7 cellular contexts compared by ENCODE assay signal in genomic region chr6:137271245-137272183, GRCh38. TPM values are rescaled to one million over a fixed set of nuclear protein-coding genes. Genes with fewer than 3 reads are reported as not detected.
DNase-seq lines count a peak whose midpoint lies in the region; ATAC-seq, FAIRE-seq and TF ChIP-seq lines count a peak whose summit lies in the region.

No MANE protein-coding gene starts in this region.

- in situ Hi-C loops in HepG2 (cut with HindIII; ENCODE audit: extremely low pct_ligation_motif_present, low pct_unique_long_range_greater_than_20kb) = loop anchor here (5.0 to 10.0 kb wide), 2 partner anchors 313 to 371 kb away; no protein-coding TSS in a partner anchor

- H3K4me3 ChIP-seq in HepG2 (replicated peaks in 1 of 3; ENCODE audit: insufficient read depth in 1 of 3, low read depth in 2 of 3, low read length in 3 of 3) = no peak overlapping the region

- DNase-seq in GDM1 (lab: John Stamatoyannopoulos, UW) (peak; percentile 31), NCI-H82 treated with DMSO at 0.1 percent for 48 hours (lab: John Stamatoyannopoulos, UW; ENCODE audit: unreplicated experiment) (peak; percentile 12), cerebellar cortex (ENCODE audit: low spot score) (peak; percentile 55), HepG2 (ENCODE audit: low spot score) (peak; percentile 75)

- no peak overlapping the region for H3K4me2 ChIP-seq in HepG2 (ENCODE audit: low read depth, low read length)

- TF ChIP-seq EP300 in HepG2 (IDR thresholded peaks at IDR 0.05; ENCODE audit: low read depth in 2 of 2, low read length in 2 of 2) (no peak), HepG2 (CRISPR knock-in tag; IDR thresholded peaks at IDR 0.05; ENCODE audit: borderline replicate concordance) (no peak)

- CTCF ChIA-PET in HepG2 (lab: Yijun Ruan, JAX; ENCODE audit: low intra/inter-chr PET ratio, low total read pairs) = interaction anchor here (0.7 to 3.2 kb wide), 9 partner anchors 43 to 369 kb away, joined by 3 to 50 read pairs (median 8); no protein-coding TSS in a partner anchor

- BruUV-seq in HepG2 (replicated peaks; lab: Mats Ljungman, UMichigan) = no TSS peak

- ATAC-seq in HG02678 (IDR thresholded peaks at IDR 0.05; ENCODE audit: unreplicated experiment) (peak; percentile 74), HepG2 (peak; percentile 85), GM21381 (IDR thresholded peaks at IDR 0.05; ENCODE audit: unreplicated experiment) (no peak), GM19467 (IDR thresholded peaks at IDR 0.05; ENCODE audit: unreplicated experiment) (no peak)

- TF ChIP-seq POLR2A in HepG2 (IDR thresholded peaks at IDR 0.05; ENCODE audit: insufficient read depth in 1 of 2, low read depth in 2 of 2, low read length in 2 of 2) = no peak

- H3K27me3 ChIP-seq in HepG2 (ENCODE audit: control insufficient read depth in 1 of 2, insufficient read depth in 2 of 2, low read length in 2 of 2) = no peaks in the 10 kb centered on the region

- H3K9ac ChIP-seq in HepG2 (ENCODE audit: insufficient read depth, low read depth, low read length) = no peak overlapping the region

- peak; percentile 94 for TF ChIP-seq RAD21 in HepG2 (CRISPR knock-in tag; IDR thresholded peaks at IDR 0.05)

- intact Hi-C loops in HepG2 (cut with micrococcal nuclease; ENCODE audit: unreplicated experiment) = loop anchor here (1.0 to 10.0 kb wide), 9 partner anchors 43 to 733 kb away; no protein-coding TSS in a partner anchor

- no peaks in the 10 kb centered on the region for H3K9me3 ChIP-seq in HepG2 (ENCODE audit: low read length)

- peak; percentile 93 for FAIRE-seq in HepG2 (lab: Jason Lieb, UNC)

- no peak overlapping the region for H2AFZ ChIP-seq in HepG2 (ENCODE audit: low read length)

- POLR2A ChIA-PET in HepG2 (lab: Yijun Ruan, JAX) = no interaction called here

- H3K36me3 ChIP-seq in HepG2 (replicated peaks in 1 of 2; ENCODE audit: control insufficient read depth in 1 of 2, insufficient read depth in 2 of 2, low read length in 2 of 2) = no peaks in the 10 kb centered on the region

- no peak overlapping the region for H3K27ac ChIP-seq in HepG2 (ENCODE audit: extremely low read length, insufficient read depth, low read length)

- peak; percentile 88 for TF ChIP-seq CTCF in HepG2 (CRISPR knock-in tag; IDR thresholded peaks at IDR 0.05)

- H3K79me2 ChIP-seq in HepG2 (ENCODE audit: insufficient read depth, low read length) = no peaks in the 10 kb centered on the region

- no peaks in the 10 kb centered on the region for H3K4me1 ChIP-seq in HepG2 (ENCODE audit: insufficient read depth, low read length)

- H4K20me1 ChIP-seq in HepG2 (ENCODE audit: insufficient read depth, low read length) = no peaks in the 10 kb centered on the region

- WGBS in HepG2 (ENCODE audit: low lambda C conversion rate) = 24% methylated on average over 5 of the region's 5 CpGs

TF ChIP-seq in HepG2, 621 proteins besides CTCF, POLR2A, EP300 and RAD21 (continues in another document):
- TF ChIP-seq CREM (IDR thresholded peaks at IDR 0.05) (0 out of 2 replicates have a peak, but pooled peaks have one; percentile 21), CREM (CRISPR knock-in tag; IDR thresholded peaks at IDR 0.05) (no peak), ZGPAT (CRISPR knock-in tag; IDR thresholded peaks at IDR 0.05) (0 out of 2 replicates have a peak, but pooled peaks have one; percentile 37), ZBTB25 (CRISPR knock-in tag; IDR thresholded peaks at IDR 0.05) (0 out of 2 replicates have a peak, but pooled peaks have one; percentile 24), NR2F6 (IDR thresholded peaks at IDR 0.05) (no peak), NR2F6 (CRISPR knock-in tag; IDR thresholded peaks at IDR 0.05) (peak; percentile 25; the same call in 1 of the 2 replicates), TEAD2 (CRISPR knock-in tag; IDR thresholded peaks at IDR 0.05) (no peak), SOX13 (IDR thresholded peaks at IDR 0.05) (no peak), SOX13 (CRISPR knock-in tag; conservative IDR thresholded peaks at IDR 0.05 in 1 of 2, IDR thresholded peaks at IDR 0.05 in 1 of 2) (peak in 1 of 2 experiments; percentile 13; a peak in 1 of 4 replicates), SALL2 (CRISPR knock-in tag; IDR thresholded peaks at IDR 0.05) (no peak), ATF1 (CRISPR knock-in tag; IDR thresholded peaks at IDR 0.05) (no peak), RNF2 (conservative IDR thresholded peaks at IDR 0.05; ENCODE audit: low read depth) (0 out of 2 replicates have a peak, but pooled peaks have one; percentile 32), TBX3 (IDR thresholded peaks at IDR 0.05; ENCODE audit: borderline replicate concordance) (no peak), STAG1 (CRISPR knock-in tag; IDR thresholded peaks at IDR 0.05) (peak; percentile 98), RXRB (CRISPR knock-in tag; IDR thresholded peaks at IDR 0.05; ENCODE audit: borderline replicate concordance) (peak; percentile 64; the same call in 1 of the 2 replicates), KAT8 (CRISPR knock-in tag; IDR thresholded peaks at IDR 0.05) (0 out of 2 replicates have a peak, but pooled peaks have one; percentile 34), BORCS8-MEF2B (CRISPR knock-in tag; IDR thresholded peaks at IDR 0.05) (no peak)

RNA-seq across cellular contexts. Expression of gene IFNGR1, which starts 52.3 kb away (rescaled TPM):
- total RNA-seq in HepG2 (2016; rRNA removed; fragmentation: Illumina TruSeq; extraction: Trizol) = 48.9 and 82.8 TPM in 2 replicates
- 8.4 and 9.4 TPM in 2 replicates for total RNA-seq in HepG2 (2016; cell fraction: cytosol; rRNA removed; fragmentation: Illumina TruSeq; extraction: Trizol; ENCODE audit: low read depth)
- total RNA-seq in HepG2 (2016; cell fraction: insoluble cytoplasmic fraction; rRNA removed; fragmentation: Illumina TruSeq; extraction: Trizol) = 45.8 and 85.1 TPM in 2 replicates
- 20.8 and 24.3 TPM in 2 replicates for total RNA-seq in HepG2 (2016; cell fraction: membrane; rRNA removed; fragmentation: Illumina TruSeq; extraction: Trizol)
- total RNA-seq in HepG2 (2016; cell fraction: nucleus; rRNA removed; fragmentation: Illumina TruSeq; extraction: Trizol) = 88.6 and 101 TPM in 2 replicates
- polyA plus RNA-seq in HepG2 (2011; rRNA removed) = 71.6 and 87.8 TPM in 2 replicates
- polyA plus RNA-seq in HepG2 (2011; cell fraction: cytosol; rRNA removed) = 34.2 and 50.3 TPM in 2 replicates
- polyA plus RNA-seq in HepG2 (2011; cell fraction: nucleus; rRNA removed) = 31.2 and 32.5 TPM in 2 replicates
- polyA plus RNA-seq in HepG2 (2012) = 50.2 and 52.0 TPM in 2 replicates
- polyA plus RNA-seq in HepG2 (2016; cell fraction: cytosol; fragmentation: Illumina TruSeq; extraction: Trizol; ENCODE audit: low read depth) = 4.8 and 5.5 TPM in 2 replicates
- polyA plus RNA-seq in HepG2 (2016; cell fraction: insoluble cytoplasmic fraction; fragmentation: Illumina TruSeq; extraction: Trizol; ENCODE audit: low read depth) = 37.4 and 39.7 TPM in 2 replicates
- 10.2 and 10.4 TPM in 2 replicates for polyA plus RNA-seq in HepG2 (2016; cell fraction: membrane; fragmentation: Illumina TruSeq; extraction: Trizol; ENCODE audit: low read depth)
- 112 and 116 TPM in 2 replicates for polyA plus RNA-seq in HepG2 (2016; cell fraction: nucleus; fragmentation: Illumina TruSeq; extraction: Trizol; ENCODE audit: insufficient read depth, low read depth)
- polyA minus RNA-seq in HepG2 (2011; rRNA and poly(A)+ RNA removed; ENCODE audit: low replicate concordance) = 37.9 and 170 TPM in 2 replicates
- 54.0 and 55.4 TPM in 2 replicates for polyA minus RNA-seq in HepG2 (2011; cell fraction: cytosol; rRNA and poly(A)+ RNA removed)
- 95.2 and 116 TPM in 2 replicates for polyA minus RNA-seq in HepG2 (2011; cell fraction: nucleus; rRNA and poly(A)+ RNA removed)

Comparison
In these comparisons a context has a peak if more than half of its experiments do, and no peak if none do; other contexts are left out.
1. DNase-seq: peak in every context shown above with its lines; median percentile 75 in HepG2; 55 in cerebellar cortex; 31 in GDM1; 12 in NCI-H82 treated with DMSO at 0.1 percent for 48 hours.
2. ATAC-seq: peak in HG02678 (single experiment) and HepG2 (single experiment); none in GM21381 (single experiment) and GM19467 (single experiment).